7 cellular contexts compared by ENCODE assay signal in genomic region chr15:24477075-24478025, GRCh38.
DNase-seq lines count a peak whose midpoint lies in the region; ATAC-seq and TF ChIP-seq lines count a peak whose summit lies in the region.
"Not testable (repeated sequence)": the region's sequence is repeated elsewhere in the genome, so short reads cannot be mapped to it uniquely, and the experiment has no call there.

No MANE protein-coding gene starts in this region.

- not testable (repeated sequence) for TF ChIP-seq POLR2A in ovary (IDR thresholded peaks at IDR 0.05)

- H3K23ac ChIP-seq in H9 (ENCODE audit: insufficient read length, low read depth, low read length), result not testable (repeated sequence)

- not testable (repeated sequence) for H2BK120ac ChIP-seq in H9 (ENCODE audit: low read depth, low read length, poor library complexity, severe bottlenecking)

- not testable (repeated sequence) for H3K36me3 ChIP-seq in iPS-15b (ENCODE audit: control insufficient read depth, insufficient read depth, low read length); ovary

- peaks cover 40 to 41% of the 10 kb centered on the region in 2 experiments for H3K9me3 Mint-ChIP-seq in H9
- peaks cover 19% of the 10 kb centered on the region for H3K9me3 Mint-ChIP-seq in mesothelial cell of epicardium
- not testable (repeated sequence) for H3K9me3 Mint-ChIP-seq in stimulated activated memory B cell treated with anti-CD40 and anti-IgM and Interleukin-4, amounts not matched to agents 10 μg/mL and 1 μg/mL and 100 μg/mL, for 72 hours

- not testable (repeated sequence) for H4K91ac ChIP-seq in H9 (ENCODE audit: insufficient read length, low read depth, low read length)

- not testable (repeated sequence) for H3K14ac ChIP-seq in H9 (ENCODE audit: insufficient read depth, low read length)

- H4K5ac ChIP-seq in H9 (ENCODE audit: insufficient read length, low read depth, low read length), result not testable (repeated sequence)

- H3K27ac Mint-ChIP-seq in H9; stimulated activated memory B cell treated with anti-CD40 and anti-IgM and Interleukin-4, amounts not matched to agents 10 μg/mL and 1 μg/mL and 100 μg/mL, for 72 hours: not testable (repeated sequence)
- peak overlapping the region; percentile 4 for H3K27ac Mint-ChIP-seq in mesothelial cell of epicardium

- not testable (repeated sequence) for H3K4ac ChIP-seq in H9 (ENCODE audit: low read depth, low read length)

- H3K18ac ChIP-seq in H9 (ENCODE audit: insufficient read length, low read depth, low read length), result not testable (repeated sequence)

- H3K79me1 ChIP-seq in H9 (ENCODE audit: insufficient read depth, low read depth, low read length, poor library complexity, severe bottlenecking), result not testable (repeated sequence)

- H2BK15ac ChIP-seq in H9 (ENCODE audit: low read depth, low read length), result not testable (repeated sequence)

- not testable (repeated sequence) for H3K4me1 ChIP-seq in H9 (ENCODE audit: insufficient read depth, low read length); iPS-15b (ENCODE audit: control insufficient read depth, insufficient read depth, low read length); ovary (ENCODE audit: insufficient read depth)

- H2BK5ac ChIP-seq in H9 (ENCODE audit: insufficient read length, low read length), result not testable (repeated sequence)

- H3T11ph ChIP-seq in H9 (ENCODE audit: low read length), result not testable (repeated sequence)

- not testable (repeated sequence) for TF ChIP-seq EP300 in ovary (IDR thresholded peaks at IDR 0.05)

- H3K56ac ChIP-seq in H9 (ENCODE audit: insufficient read length, low read depth, low read length), result not testable (repeated sequence)

- not testable (repeated sequence) for H3K23me2 ChIP-seq in H9 (ENCODE audit: insufficient read length, low read depth, low read length, poor library complexity, severe bottlenecking)

- DNase-seq in H9 (peak; percentile 45), amniotic epithelial cell (ENCODE audit: low read depth) (peak; percentile 0), epithelial cell of esophagus (ENCODE audit: low read depth) (peak; percentile 2), ovary (peak in 3 of 5 donors; percentile 12 to 37 (median 20))
- DNase-seq in mesothelial cell of epicardium (ENCODE audit: low spot score in 2 of 2, unreplicated experiment in 2 of 2), result not testable (repeated sequence)

- H3K9ac ChIP-seq in H9 (ENCODE audit: extremely low read depth, insufficient read length, low read length); iPS-15b (ENCODE audit: low read depth, low read length): not testable (repeated sequence)

- H3K36me3 Mint-ChIP-seq in H9 (ENCODE audit: insufficient read depth in 1 of 3, low read depth in 3 of 3); mesothelial cell of epicardium; stimulated activated memory B cell treated with anti-CD40 and anti-IgM and Interleukin-4, amounts not matched to agents 10 μg/mL and 1 μg/mL and 100 μg/mL, for 72 hours: not testable (repeated sequence)

- H2AFZ ChIP-seq in H9 (ENCODE audit: low read length), result not testable (repeated sequence)

- H4K8ac ChIP-seq in H9 (replicated peaks; ENCODE audit: insufficient read length, low read depth, low read length), result not testable (repeated sequence)

- not testable (repeated sequence) for H3K4me3 ChIP-seq in epithelial cell of esophagus (ENCODE audit: low read length); ovary
- peak overlapping the region; percentile 53 for H3K4me3 ChIP-seq in iPS-15b (ENCODE audit: low read depth, low read length)

- not testable (repeated sequence) for H3K27me3 Mint-ChIP-seq in H9 (ENCODE audit: low read depth); mesothelial cell of epicardium (ENCODE audit: low read depth); stimulated activated memory B cell treated with anti-CD40 and anti-IgM and Interleukin-4, amounts not matched to agents 10 μg/mL and 1 μg/mL and 100 μg/mL, for 72 hours

- ATAC-seq in stimulated activated memory B cell treated with anti-CD40 and anti-IgM and Interleukin-4, amounts not matched to agents 10 μg/mL and 1 μg/mL and 100 μg/mL, for 72 hours, result peak; percentile 60

- intact Hi-C loops in ovary (cut with DNase I), result not testable (repeated sequence)

- not testable (repeated sequence) for H2AK5ac ChIP-seq in H9 (ENCODE audit: insufficient read length, low read length)

- not testable (repeated sequence) for H3K4me1 Mint-ChIP-seq in H9; mesothelial cell of epicardium; stimulated activated memory B cell treated with anti-CD40 and anti-IgM and Interleukin-4, amounts not matched to agents 10 μg/mL and 1 μg/mL and 100 μg/mL, for 72 hours

- H3K27me3 ChIP-seq in H9 (ENCODE audit: insufficient read depth, low read length); iPS-15b (ENCODE audit: control insufficient read depth, insufficient read depth, low read length); ovary: not testable (repeated sequence)

- not testable (repeated sequence) for H3K9me3 ChIP-seq in H9 (ENCODE audit: control insufficient read depth, low read depth, low read length); iPS-15b (ENCODE audit: control insufficient read depth, insufficient read depth, low read length); ovary

- not testable (repeated sequence) for H3K27ac ChIP-seq in H9 (ENCODE audit: insufficient read length, low read depth, low read length); ovary

- H2BK20ac ChIP-seq in H9 (ENCODE audit: low read depth, low read length, poor library complexity, severe bottlenecking), result not testable (repeated sequence)

- not testable (repeated sequence) for H4K20me1 ChIP-seq in H9 (ENCODE audit: control insufficient read depth, insufficient read depth, insufficient read length)

- H3K4me3 Mint-ChIP-seq in H9, result peak overlapping the region; percentile 70 to 78
- H3K4me3 Mint-ChIP-seq in mesothelial cell of epicardium, result peak overlapping the region; percentile 69
- not testable (repeated sequence) for H3K4me3 Mint-ChIP-seq in stimulated activated memory B cell treated with anti-CD40 and anti-IgM and Interleukin-4, amounts not matched to agents 10 μg/mL and 1 μg/mL and 100 μg/mL, for 72 hours

- WGBS in H9 (ENCODE audit: extremely low coverage, insufficient read length, low lambda C conversion rate), result no CpG with 5 or more reads among the region's 49 CpGs
- WGBS in ovary, 3 donors, result 34 to 51% (median 35%) methylated on average over 32 to 42 of the region's 49 CpGs

- H3K79me2 ChIP-seq in H9 (ENCODE audit: insufficient read depth, low read length), result not testable (repeated sequence)

- not testable (repeated sequence) for H2BK12ac ChIP-seq in H9 (ENCODE audit: insufficient read length, low read depth, low read length)

- peak overlapping the region; percentile 33 for H3K4me2 ChIP-seq in H9 (ENCODE audit: insufficient read depth, insufficient read length, low read length)

- not testable (repeated sequence) for TF ChIP-seq CTCF in H9 (conservative IDR thresholded peaks at IDR 0.05); epithelial cell of esophagus (IDR thresholded peaks at IDR 0.05; ENCODE audit: insufficient read depth, low read depth, low read length, missing control alignments); mesothelial cell of epicardium (IDR thresholded peaks at IDR 0.05; ENCODE audit: unreplicated experiment); ovary (IDR thresholded peaks at IDR 0.05)
